1 cellular context compared by ENCODE assay signal in the genomic region with DNA sequence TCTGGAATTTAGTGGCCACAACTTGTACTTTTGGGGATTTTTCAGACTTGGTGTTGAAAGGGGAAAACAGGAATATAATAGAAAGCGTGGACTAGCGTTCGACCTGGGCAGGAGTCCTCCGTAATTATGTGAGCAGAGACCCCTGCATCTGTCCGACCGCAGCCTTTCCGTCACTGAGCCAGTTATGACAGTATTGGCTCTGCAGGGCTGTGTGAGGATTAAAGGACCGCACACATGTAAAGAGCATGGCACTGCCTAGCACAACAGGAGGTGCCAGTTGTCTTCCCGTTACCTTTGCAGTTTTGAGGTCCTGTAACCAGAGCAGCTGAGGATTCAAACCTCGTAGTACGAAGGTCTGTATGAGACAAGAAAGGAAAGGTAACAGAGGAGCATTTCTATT.
TF ChIP-seq lines count a peak whose summit lies in the region.

No MANE protein-coding gene starts in this region.

TF ChIP-seq in HepG2, 621 proteins besides CTCF, POLR2A, EP300 and RAD21:
- TF ChIP-seq GABPA (IDR thresholded peaks at IDR 0.05; ENCODE audit: low read depth, low read length) = no peak
- TF ChIP-seq GABPA (CRISPR knock-in tag; IDR thresholded peaks at IDR 0.05; ENCODE audit: low read depth) = 0 out of 2 replicates have a peak, but pooled peaks have one; percentile 3
- no peak for TF ChIP-seq ZNF512B (CRISPR knock-in tag; IDR thresholded peaks at IDR 0.05; ENCODE audit: borderline replicate concordance)
- TF ChIP-seq TCF12 (IDR thresholded peaks at IDR 0.05) = no peak
- no peak for TF ChIP-seq TCF12 (CRISPR knock-in tag; IDR thresholded peaks at IDR 0.05)
- no peak for TF ChIP-seq HDAC6 (IDR thresholded peaks at IDR 0.05; ENCODE audit: low read depth, low read length)
- no peak for TF ChIP-seq YEATS4 (CRISPR knock-in tag; IDR thresholded peaks at IDR 0.05; ENCODE audit: borderline replicate concordance)
